Comparison of ENCODE assay signal across 26 cellular contexts in genomic region chr14:66603945-66604344, GRCh38.
"Had no signal": no experiment of that assay in that cellular context is flagged by ENCODE, and none has a peak within 500 bp of the region (broad histone marks: within the 10 kb centered on the region; RNA-seq: fewer than 3 reads in every experiment).

No MANE protein-coding gene starts in this region.

- H3K4me1 ChIP-seq: SJSA1 had no signal

- FAIRE-seq: HepG2 had no signal

- ATAC-seq: HepG2, Panc1, Right ventricle myocardium inferior, T-cell had no signal

- H3K27ac ChIP-seq: HL-60, RWPE1, SJSA1 had no signal

- H3K4me3 ChIP-seq: SJSA1 had no signal

- H3K4me2 ChIP-seq: SK-N-SH had no signal

- H3K36me3 ChIP-seq: SJSA1 had no signal

- DNase-seq: IMR-90, Kasumi-1, KG1, MM.1S, NCI-H1092 treated with DMSO at 0.1 percent for 48 hours, NCI-H1436, NCI-H187, NCI-H2029, NCI-H2081 treated with DMSO at 0.1 percent for 48 hours, NCI-H2171, NCI-H226, NCI-H446, NCI-H510A, NCI-H524 treated with DMSO at 0.1 percent for 48 hours, NCI-H69, NCI-H774, SHP77 treated with DMSO at 0.1 percent for 48 hours, SK-N-SH, SW 1271, T-cell had no signal

- H3K27me3 ChIP-seq: SJSA1 had no signal
